Comparison of ENCODE assay signal across 19 cellular contexts in the genomic region with DNA sequence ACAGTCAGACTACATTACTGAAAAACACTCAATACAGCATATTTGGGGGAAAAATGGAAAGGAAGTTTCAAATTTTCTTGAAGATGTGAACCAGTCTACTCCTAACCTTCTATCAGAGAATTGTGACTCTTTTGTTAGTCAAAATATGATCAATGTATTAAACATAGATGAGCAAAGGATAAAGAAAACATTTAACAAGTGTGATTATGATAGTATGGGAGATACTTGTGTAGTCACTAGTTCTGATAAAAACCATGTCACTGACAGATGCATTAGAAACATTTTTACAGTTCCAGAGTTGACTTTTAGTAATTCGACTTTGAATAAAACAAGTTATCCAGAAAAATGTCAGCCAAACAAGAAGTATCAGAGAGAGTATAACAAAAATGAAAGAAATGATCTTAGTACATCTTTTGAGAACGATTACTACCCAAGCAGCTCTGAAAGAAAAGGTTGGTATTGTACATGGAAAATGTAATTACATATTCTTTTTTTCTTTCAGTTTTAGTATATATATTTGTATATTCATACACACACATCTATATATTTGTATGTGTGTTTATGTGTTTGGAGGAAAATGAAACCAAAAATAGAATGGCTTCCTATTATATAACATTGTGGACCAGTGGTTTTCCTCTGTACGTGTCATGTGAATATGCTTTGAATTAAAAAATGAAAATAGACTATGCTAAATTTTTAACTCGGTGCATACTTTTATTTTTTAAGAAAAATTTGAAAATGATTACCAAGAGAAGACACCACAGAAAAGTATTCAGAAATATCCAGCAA.
A peak's percentile ranks its signal among the peaks of the same experiment; 100 is the strongest.
DNase-seq lines count a peak whose midpoint lies in the region; ATAC-seq, FAIRE-seq and TF ChIP-seq lines count a peak whose summit lies in the region.
"Had no signal": no experiment of that assay in that cellular context is flagged by ENCODE, and none has a peak within 500 bp of the region (broad histone marks: within the 10 kb centered on the region; RNA-seq: fewer than 3 reads in every experiment).

No MANE protein-coding gene starts in this region.

- CTCF ChIA-PET in activated naive CD4-positive, alpha-beta T cell treated with anti-CD3 and anti-CD28 coated beads for 36 hours (lab: Charles Lee): no interaction called here

- intact Hi-C loops in activated naive CD4-positive, alpha-beta T cell treated with anti-CD3 and anti-CD28 coated beads for 36 hours (cut with micrococcal nuclease): loop anchor here (1.0 to 5.0 kb wide), 5 partner anchors 38 to 240 kb away; a partner anchor contains a TSS

- H3K27ac ChIP-seq in thoracic aorta: no peak overlapping the region
- H3K27ac ChIP-seq: gastrocnemius medialis, pancreas had no signal

- peaks cover 29% of the 10 kb centered on the region for H3K4me1 Mint-ChIP-seq in activated naive CD4-positive, alpha-beta T cell treated with anti-CD3 and anti-CD28 coated beads for 36 hours (ENCODE audit: low read depth)
- peaks cover 30% of the 10 kb centered on the region for H3K4me1 Mint-ChIP-seq in activated naive CD8-positive, alpha-beta T cell treated with anti-CD3 and anti-CD28 coated beads, Interleukin-2, amount 50 U/mL, for 24 hours

- H3K9me3 Mint-ChIP-seq in activated naive CD4-positive, alpha-beta T cell treated with anti-CD3 and anti-CD28 coated beads for 36 hours: peaks cover 14% of the 10 kb centered on the region
- peaks cover 22% of the 10 kb centered on the region for H3K9me3 Mint-ChIP-seq in activated naive CD8-positive, alpha-beta T cell treated with anti-CD3 and anti-CD28 coated beads, Interleukin-2, amount 50 U/mL, for 24 hours

- H3K4me3 ChIP-seq in thoracic aorta: peak overlapping the region; percentile 13
- H3K4me3 ChIP-seq: gastrocnemius medialis, pancreas had no signal

- no peak for DNase-seq in activated naive CD4-positive, alpha-beta T cell treated with anti-CD3 and anti-CD28 coated beads for 36 hours
- no peak for DNase-seq in activated naive CD4-positive, alpha-beta T cell treated with Interleukin-2 at 50 U/mL for 16 hours
- DNase-seq in activated naive CD8-positive, alpha-beta T cell treated with anti-CD3 and anti-CD28 coated beads, Interleukin-2, amount 50 U/mL, for 24 hours: no peak
- no peak for DNase-seq in thoracic aorta (ENCODE audit: low spot score)
- no peak for DNase-seq in LoVo (ENCODE audit: low spot score)
- no peak for DNase-seq in urothelium cell line (ENCODE audit: low spot score)
- DNase-seq: DMS79 treated with DMSO at 0.1 percent for 48 hours; effector CD4-positive, alpha-beta T cell; gastrocnemius medialis; GOT3; mesenchymal stem cell; MV-4-11; NCI-H2107; pancreas; SIG-M5; stimulated activated CD4-positive, alpha-beta T cell treated with anti-CD3 and anti-CD28 coated beads, Interleukin-12 subunit alpha, Interleukin-12 subunit beta, amount 100 ng/mL, for 4 hours had no signal

- H3K36me3 ChIP-seq in thoracic aorta: no peaks in the 10 kb centered on the region
- H3K36me3 ChIP-seq: gastrocnemius medialis, pancreas had no signal

- no peaks in the 10 kb centered on the region for H3K4me1 ChIP-seq in thoracic aorta (ENCODE audit: control insufficient read depth in 1 of 2, low read depth in 2 of 2)
- H3K4me1 ChIP-seq: gastrocnemius medialis, pancreas had no signal

- TF ChIP-seq CTCF in thoracic aorta (IDR thresholded peaks at IDR 0.05): no peak

- peak overlapping the region; percentile 75 for H3K4me3 Mint-ChIP-seq in activated naive CD4-positive, alpha-beta T cell treated with anti-CD3 and anti-CD28 coated beads for 36 hours
- peak overlapping the region; percentile 75 for H3K4me3 Mint-ChIP-seq in activated naive CD8-positive, alpha-beta T cell treated with anti-CD3 and anti-CD28 coated beads, Interleukin-2, amount 50 U/mL, for 24 hours

- peaks cover 6% of the 10 kb centered on the region for H3K36me3 Mint-ChIP-seq in activated naive CD4-positive, alpha-beta T cell treated with anti-CD3 and anti-CD28 coated beads for 36 hours (ENCODE audit: low read depth)
- peaks cover 2% of the 10 kb centered on the region for H3K36me3 Mint-ChIP-seq in activated naive CD8-positive, alpha-beta T cell treated with anti-CD3 and anti-CD28 coated beads, Interleukin-2, amount 50 U/mL, for 24 hours (ENCODE audit: low read depth)

- H3K27me3 ChIP-seq in thoracic aorta (replicated peaks; ENCODE audit: insufficient read depth): no peaks in the 10 kb centered on the region
- H3K27me3 ChIP-seq: gastrocnemius medialis, pancreas had no signal

- H3K9me3 ChIP-seq in thoracic aorta: no peaks in the 10 kb centered on the region
- H3K9me3 ChIP-seq: gastrocnemius medialis, pancreas had no signal

- H3K27ac Mint-ChIP-seq in activated naive CD4-positive, alpha-beta T cell treated with anti-CD3 and anti-CD28 coated beads for 36 hours: peak overlapping the region; percentile 90
- peak overlapping the region; percentile 43 for H3K27ac Mint-ChIP-seq in activated naive CD8-positive, alpha-beta T cell treated with anti-CD3 and anti-CD28 coated beads, Interleukin-2, amount 50 U/mL, for 24 hours

- no peak for FAIRE-seq in urothelium cell line (lab: Jason Lieb, UNC)
- FAIRE-seq: pancreas, TTC549 had no signal

- ATAC-seq in HG03565 (IDR thresholded peaks at IDR 0.05; ENCODE audit: unreplicated experiment): peak; percentile 51
- no peak for ATAC-seq in activated naive CD8-positive, alpha-beta T cell treated with anti-CD3 and anti-CD28 coated beads, Interleukin-2, amount 50 U/mL, for 24 hours
- no peak for ATAC-seq in thoracic aorta (ENCODE audit: insufficient number of reproducible peaks, low FRiP score, low read depth)
- ATAC-seq in HG03520 (IDR thresholded peaks at IDR 0.05; ENCODE audit: unreplicated experiment): no peak
- ATAC-seq: gastrocnemius medialis, pancreas had no signal

- H3K27me3 Mint-ChIP-seq in activated naive CD4-positive, alpha-beta T cell treated with anti-CD3 and anti-CD28 coated beads for 36 hours (ENCODE audit: low read depth): no peaks in the 10 kb centered on the region
- no peaks in the 10 kb centered on the region for H3K27me3 Mint-ChIP-seq in activated naive CD8-positive, alpha-beta T cell treated with anti-CD3 and anti-CD28 coated beads, Interleukin-2, amount 50 U/mL, for 24 hours
